ENCODE assay signal across 8 cellular contexts in genomic region chr20:53584550-53584913, GRCh38. TPM values are rescaled to one million over a fixed set of nuclear protein-coding genes. Genes with fewer than 3 reads are reported as not detected.
A peak's percentile ranks its signal among the peaks of the same experiment; 100 is the strongest.
DNase-seq lines count a peak whose midpoint lies in the region; ATAC-seq, FAIRE-seq and TF ChIP-seq lines count a peak whose summit lies in the region.
"Not testable (repeated sequence)": the region's sequence is repeated elsewhere in the genome, so short reads cannot be mapped to it uniquely, and the experiment has no call there.

No MANE protein-coding gene starts in this region.

- H3K27me3 ChIP-seq in HUES64 (ENCODE audit: insufficient read depth, low read length); SK-N-SH (ENCODE audit: insufficient read depth); astrocyte (ENCODE audit: insufficient read depth, low read length); fibroblast of lung (ENCODE audit: control insufficient read depth, insufficient read depth, low read length); stomach: not testable (repeated sequence)

- not testable (repeated sequence) for H3K9me2 ChIP-seq in SK-N-SH

- peaks cover 71% of the 10 kb centered on the region for H3K4me1 ChIP-seq in HUES64 (ENCODE audit: insufficient read depth, low read length)
- H3K4me1 ChIP-seq in SK-N-SH (ENCODE audit: control insufficient read depth in 1 of 2, insufficient read depth in 2 of 2, low read depth in 1 of 2, low read length in 1 of 2): peaks cover 9 to 75% of the 10 kb centered on the region in 2 experiments
- peaks cover 33% of the 10 kb centered on the region for H3K4me1 ChIP-seq in astrocyte (ENCODE audit: insufficient read depth, low read length)
- H3K4me1 ChIP-seq in fibroblast of lung (ENCODE audit: control insufficient read depth, extremely low read depth, insufficient read depth, low read length): peaks cover 24% of the 10 kb centered on the region
- H3K4me1 ChIP-seq in stomach: peaks cover 51 to 93% (median 74%) of the 10 kb centered on the region in 4 donors

- peaks cover 36% of the 10 kb centered on the region for H3K36me3 ChIP-seq in HUES64 (ENCODE audit: insufficient read depth, low read length)
- H3K36me3 ChIP-seq in SK-N-SH (replicated peaks in 1 of 2; ENCODE audit: control insufficient read depth in 1 of 2, insufficient read depth in 2 of 2, low read length in 1 of 2): peaks cover 29 to 30% of the 10 kb centered on the region in 2 experiments
- peaks cover 28% of the 10 kb centered on the region for H3K36me3 ChIP-seq in astrocyte (ENCODE audit: insufficient read depth, low read length)
- peaks cover 11% of the 10 kb centered on the region for H3K36me3 ChIP-seq in fibroblast of lung (ENCODE audit: control insufficient read depth, insufficient read depth, low read length)
- peaks cover 12 to 26% (median 22%) of the 10 kb centered on the region in 4 donors for H3K36me3 ChIP-seq in stomach

- not testable (repeated sequence) for H3K4me3 Mint-ChIP-seq in CD14-positive monocyte; astrocyte (ENCODE audit: unreplicated experiment)
- H3K4me3 Mint-ChIP-seq in activated CD8-positive, alpha-beta memory T cell treated with anti-CD3 and anti-CD28 coated beads, Interleukin-2, amount 10 ng/mL, durations not matched to agents 7 days and 5 days: peak overlapping the region; percentile 89
- H3K4me3 Mint-ChIP-seq in naive thymus-derived CD8-positive, alpha-beta T cell: peak overlapping the region; percentile 12 to 93 (median 68)

- H3K4me1 Mint-ChIP-seq in CD14-positive monocyte: peaks cover 76% of the 10 kb centered on the region
- H3K4me1 Mint-ChIP-seq in activated CD8-positive, alpha-beta memory T cell treated with anti-CD3 and anti-CD28 coated beads, Interleukin-2, amount 10 ng/mL, durations not matched to agents 7 days and 5 days: peaks cover 64% of the 10 kb centered on the region
- peaks cover 55% of the 10 kb centered on the region for H3K4me1 Mint-ChIP-seq in astrocyte (ENCODE audit: low read depth, unreplicated experiment)
- H3K4me1 Mint-ChIP-seq in naive thymus-derived CD8-positive, alpha-beta T cell: peaks cover 25 to 90% (median 67%) of the 10 kb centered on the region in 4 donors

- H3K36me3 Mint-ChIP-seq in CD14-positive monocyte (peaks cover 42 to 44% of the 10 kb centered on the region in 2 donors), astrocyte (ENCODE audit: low read depth, unreplicated experiment) (peaks cover 11% of the 10 kb centered on the region)
- H3K36me3 Mint-ChIP-seq in activated CD8-positive, alpha-beta memory T cell treated with anti-CD3 and anti-CD28 coated beads, Interleukin-2, amount 10 ng/mL, durations not matched to agents 7 days and 5 days: peaks cover 47% of the 10 kb centered on the region
- peaks cover 15 to 36% (median 17%) of the 10 kb centered on the region in 3 donors for H3K36me3 Mint-ChIP-seq in naive thymus-derived CD8-positive, alpha-beta T cell

- intact Hi-C loops in CD14-positive monocyte (cut with micrococcal nuclease): loop anchor here in 1 of 2 donors (5.0 kb wide), 1 partner anchor 38 kb away; no protein-coding TSS in a partner anchor
- intact Hi-C loops in stomach (cut with DNase I; ENCODE audit: low total_unique reads): not testable (repeated sequence)

- not testable (repeated sequence) for H3K4me2 ChIP-seq in SK-N-SH; astrocyte (ENCODE audit: low read length); fibroblast of lung (ENCODE audit: extremely low read depth, insufficient read depth, low read length)

- not testable (repeated sequence) for H2AFZ ChIP-seq in SK-N-SH (ENCODE audit: low read depth); astrocyte (ENCODE audit: low read depth, low read length); fibroblast of lung (ENCODE audit: low read length)

- not testable (repeated sequence) for FAIRE-seq in astrocyte (lab: Jason Lieb, UNC)

- H3F3A ChIP-seq in SK-N-SH (replicated peaks; ENCODE audit: insufficient read depth): peaks cover 35% of the 10 kb centered on the region

- not testable (repeated sequence) for TF ChIP-seq EP300 in SK-N-SH (IDR thresholded peaks at IDR 0.05; ENCODE audit: borderline replicate concordance in 1 of 2, low read depth in 1 of 2, low read length in 1 of 2); stomach (IDR thresholded peaks at IDR 0.05)

- 40% methylated on average over 1 of the region's 3 CpGs for WGBS in HUES64
- WGBS in SK-N-SH (ENCODE audit: low lambda C conversion rate): 71% methylated on average over 3 of the region's 3 CpGs
- WGBS in stomach, 5 donors: 16 to 42% (median 31%) methylated on average over 3 of the region's 3 CpGs

- not testable (repeated sequence) for TF ChIP-seq CTCF in CD14-positive monocyte (IDR thresholded peaks at IDR 0.05); SK-N-SH (IDR thresholded peaks at IDR 0.05); astrocyte (IDR thresholded peaks at IDR 0.05; ENCODE audit: insufficient read depth, low read depth, low read length); fibroblast of lung (conservative IDR thresholded peaks at IDR 0.05 in 1 of 2, IDR thresholded peaks at IDR 0.05 in 1 of 2; ENCODE audit: low read depth in 1 of 2, low read length in 2 of 2); stomach (IDR thresholded peaks at IDR 0.05)

- H3K9me3 Mint-ChIP-seq in CD14-positive monocyte; activated CD8-positive, alpha-beta memory T cell treated with anti-CD3 and anti-CD28 coated beads, Interleukin-2, amount 10 ng/mL, durations not matched to agents 7 days and 5 days (ENCODE audit: low read depth); astrocyte (ENCODE audit: unreplicated experiment); naive thymus-derived CD8-positive, alpha-beta T cell: not testable (repeated sequence)

- H3K27me3 Mint-ChIP-seq in CD14-positive monocyte (ENCODE audit: low read depth in 3 of 3); activated CD8-positive, alpha-beta memory T cell treated with anti-CD3 and anti-CD28 coated beads, Interleukin-2, amount 10 ng/mL, durations not matched to agents 7 days and 5 days; astrocyte (ENCODE audit: low read depth, unreplicated experiment); naive thymus-derived CD8-positive, alpha-beta T cell: not testable (repeated sequence)

- POLR2A ChIA-PET in SK-N-SH (lab: Yijun Ruan, JAX): not testable (repeated sequence)
- POLR2A ChIA-PET in naive thymus-derived CD8-positive, alpha-beta T cell (lab: Charles Lee): interaction anchor here (1.3 kb wide), 1 partner anchor 10 kb away, joined by 6 read pairs; the partner anchor contains the start of gene ZNF217

- H3K79me2 ChIP-seq in SK-N-SH (ENCODE audit: insufficient read depth) (peaks cover 100% of the 10 kb centered on the region), astrocyte (ENCODE audit: insufficient read depth, low read length) (peaks cover 95% of the 10 kb centered on the region), fibroblast of lung (ENCODE audit: control insufficient read depth, insufficient read depth, low read length) (peaks cover 85% of the 10 kb centered on the region)

- not testable (repeated sequence) for TF ChIP-seq RAD21 in SK-N-SH (IDR thresholded peaks at IDR 0.05; ENCODE audit: low read length)

- H4K20me1 ChIP-seq in SK-N-SH (ENCODE audit: insufficient read depth); fibroblast of lung (ENCODE audit: control insufficient read depth, extremely low read depth, insufficient read depth, low read length): not testable (repeated sequence)
- peaks cover 25% of the 10 kb centered on the region for H4K20me1 ChIP-seq in astrocyte (ENCODE audit: insufficient read depth, low read length)

- CTCF ChIA-PET in SK-N-SH (lab: Yijun Ruan, JAX): not testable (repeated sequence)
- CTCF ChIA-PET in activated CD8-positive, alpha-beta memory T cell treated with anti-CD3 and anti-CD28 coated beads, Interleukin-2, amount 10 ng/mL, durations not matched to agents 7 days and 5 days (lab: Charles Lee): interaction anchor here (1.2 kb wide), 1 partner anchor 69 kb away, joined by 3 read pairs; no protein-coding TSS in a partner anchor

- not testable (repeated sequence) for H3K4me3 ChIP-seq in HUES64 (ENCODE audit: low read length); SK-N-SH (ENCODE audit: low read depth in 2 of 2, low read length in 1 of 2); astrocyte (ENCODE audit: insufficient read depth, low read depth, low read length); fibroblast of lung (replicated peaks in 1 of 4; ENCODE audit: control extremely low read depth in 1 of 4, insufficient read depth in 1 of 4, low read depth in 3 of 4, low read length in 4 of 4); stomach

- H3K27ac ChIP-seq in HUES64 (ENCODE audit: low read depth, low read length): peak overlapping the region; percentile 80; the same call in 1 of the 2 replicates
- peak overlapping the region in 1 of 2 experiments; percentile 95; a peak in 2 of 4 replicates for H3K27ac ChIP-seq in SK-N-SH (ENCODE audit: low read depth in 2 of 2, low read length in 1 of 2)
- H3K27ac ChIP-seq in astrocyte (ENCODE audit: low read depth, low read length): peak overlapping the region; percentile 30
- H3K27ac ChIP-seq in fibroblast of lung (ENCODE audit: insufficient read depth, low read length): peak overlapping the region; percentile 19
- peak overlapping the region in 4 of 5 donors; percentile 66 to 100 (median 82) for H3K27ac ChIP-seq in stomach

- not testable (repeated sequence) for DNase-seq in CD14-positive monocyte (ENCODE audit: low spot score); SK-N-SH; activated CD8-positive, alpha-beta memory T cell treated with anti-CD3 and anti-CD28 coated beads, Interleukin-2, amount 10 ng/mL, durations not matched to agents 7 days and 5 days; astrocyte (ENCODE audit: low read depth); fibroblast of lung (ENCODE audit: low read depth in 2 of 2); naive thymus-derived CD8-positive, alpha-beta T cell; stomach

- H3K9me3 ChIP-seq in HUES64 (ENCODE audit: insufficient read depth, low read depth, low read length); SK-N-SH; astrocyte (ENCODE audit: insufficient read depth, low read depth, low read length); fibroblast of lung (ENCODE audit: control insufficient read depth, insufficient read depth, low read depth, low read length); stomach: not testable (repeated sequence)

- not testable (repeated sequence) for H3K9ac ChIP-seq in HUES64 (ENCODE audit: low read depth, low read length); fibroblast of lung (ENCODE audit: insufficient read depth, low read length)
- H3K9ac ChIP-seq in SK-N-SH (peak overlapping the region; percentile 69; the same call in 1 of the 2 replicates), astrocyte (ENCODE audit: low read length) (peak overlapping the region; percentile 20)

- ATAC-seq in activated CD8-positive, alpha-beta memory T cell treated with anti-CD3 and anti-CD28 coated beads, Interleukin-2, amount 10 ng/mL, durations not matched to agents 7 days and 5 days; naive thymus-derived CD8-positive, alpha-beta T cell: not testable (repeated sequence)

- TF ChIP-seq POLR2A in stomach (IDR thresholded peaks at IDR 0.05): not testable (repeated sequence)

- H3K27ac Mint-ChIP-seq in CD14-positive monocyte (peak overlapping the region in 4 of 7 donors; percentile 30 to 90 (median 64)), astrocyte (ENCODE audit: unreplicated experiment) (peak overlapping the region; percentile 78)
- peak overlapping the region; percentile 88 for H3K27ac Mint-ChIP-seq in activated CD8-positive, alpha-beta memory T cell treated with anti-CD3 and anti-CD28 coated beads, Interleukin-2, amount 10 ng/mL, durations not matched to agents 7 days and 5 days
- peak overlapping the region in 9 of 10 donors; percentile 65 to 99 (median 93) for H3K27ac Mint-ChIP-seq in naive thymus-derived CD8-positive, alpha-beta T cell

RNA-seq across cellular contexts. Expression of gene ZNF217, which starts 9.1 kb away (rescaled TPM):
- 10 to 100 TPM; 10.5 to 41.5 TPM for polyA plus RNA-seq in CD14-positive monocyte
- polyA plus RNA-seq in HUES64 (2013, experiment 1 of 2): 33.1 TPM
- polyA plus RNA-seq in HUES64 (2013, experiment 2 of 2): 40.0 TPM
- polyA plus RNA-seq in SK-N-SH (2012; rRNA removed): 6.9 and 7.1 TPM in 2 replicates
- polyA plus RNA-seq in SK-N-SH (2012; cell fraction: cytosol; rRNA removed): 7.6 and 8.5 TPM in 2 replicates
- polyA plus RNA-seq in SK-N-SH (2012; cell fraction: nucleus; rRNA removed): 13.4 and 14.5 TPM in 2 replicates
- 10 to 100 TPM; 80.2 to 81.9 TPM for total RNA-seq in activated CD8-positive, alpha-beta memory T cell treated with anti-CD3 and anti-CD28 coated beads, Interleukin-2, amount 10 ng/mL, durations not matched to agents 7 days and 5 days
- 54.6 and 57.9 TPM in 2 replicates for total RNA-seq in astrocyte
- total RNA-seq in fibroblast of lung: 13.4 and 22.0 TPM in 2 replicates
- 12.1 and 14.5 TPM in 2 replicates for polyA plus RNA-seq in fibroblast of lung
- polyA plus RNA-seq in fibroblast of lung (2012): 11.2 and 15.3 TPM in 2 replicates
- polyA minus RNA-seq in fibroblast of lung (ENCODE audit: low replicate concordance): 17.7 and 23.5 TPM in 2 replicates
- 100 to 1,000 TPM; 100 to 101 TPM for total RNA-seq in naive thymus-derived CD8-positive, alpha-beta T cell
- polyA plus RNA-seq in naive thymus-derived CD8-positive, alpha-beta T cell: 10 to 100 TPM; 21.5 to 34.2 (median 25.3) TPM
- total RNA-seq in stomach: 10 to 100 TPM; 24.3 to 40.2 (median 31.7) TPM
- polyA plus RNA-seq in stomach: 1 to 10 TPM; 6.3 to 9.6 (median 7.1) TPM
